In the genomic region with DNA sequence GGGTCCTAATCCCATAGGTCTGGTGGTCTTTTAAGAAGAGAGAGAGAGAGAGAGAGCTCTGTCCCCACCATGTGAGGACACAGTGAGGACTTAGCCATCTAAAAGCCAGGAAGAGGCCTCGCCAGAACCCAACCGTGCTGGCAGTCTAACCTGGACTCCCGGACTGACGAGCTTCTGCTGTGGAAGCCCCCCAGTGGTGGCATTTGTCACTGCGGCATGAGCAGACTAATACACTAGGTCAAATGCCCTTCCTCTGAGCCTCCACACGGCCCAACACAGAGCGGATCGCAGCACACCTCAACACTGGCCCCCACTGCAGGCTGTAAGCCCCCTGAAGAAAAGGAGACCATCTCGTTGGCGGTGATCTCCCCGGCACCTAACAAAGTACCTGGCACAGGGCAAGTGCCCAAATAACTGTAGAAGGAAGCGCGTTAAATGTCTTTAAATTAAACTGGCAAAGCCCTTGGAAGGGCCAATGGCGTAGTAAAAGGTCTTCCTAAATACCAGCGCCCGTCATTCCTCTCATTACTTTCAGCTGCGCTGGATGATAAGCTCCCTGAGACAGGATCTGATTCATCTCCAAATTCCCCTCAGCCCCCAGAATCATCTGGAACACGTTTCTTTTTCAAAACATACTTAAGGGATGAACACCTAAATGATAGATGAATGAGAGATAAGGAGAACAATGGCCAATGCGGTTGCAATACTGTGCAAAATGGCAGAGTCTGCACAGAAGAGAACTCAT, we compare ENCODE assay signal across 8 cellular contexts.
A peak's percentile ranks its signal among the peaks of the same experiment; 100 is the strongest.
DNase-seq lines count a peak whose midpoint lies in the region; ATAC-seq and TF ChIP-seq lines count a peak whose summit lies in the region.

No MANE protein-coding gene starts in this region.

- H3K27ac ChIP-seq in colonic mucosa (no peak overlapping the region), lower lobe of right lung (peak overlapping the region; percentile 2)

- peak; percentile 48 for TF ChIP-seq CTCF in colonic mucosa (IDR thresholded peaks at IDR 0.05)
- TF ChIP-seq CTCF in lower lobe of right lung (IDR thresholded peaks at IDR 0.05) = peak; percentile 66

- H3K9ac ChIP-seq in colonic mucosa (ENCODE audit: low read depth in 2 of 2, low read length in 2 of 2) = no peak overlapping the region

- H3K4me3 ChIP-seq in MG63 (no peak overlapping the region), colonic mucosa (no peak overlapping the region), lower lobe of right lung (no peak overlapping the region)

- H3K9me3 ChIP-seq in MG63 (no peaks in the 10 kb centered on the region), colonic mucosa (no peaks in the 10 kb centered on the region), lower lobe of right lung (no peaks in the 10 kb centered on the region)

- intact Hi-C loops in colonic mucosa (cut with DNase I) = no loop called here
- intact Hi-C loops in lower lobe of right lung (cut with DNase I) = no loop called here

- H3K4me1 ChIP-seq in colonic mucosa = no peaks in the 10 kb centered on the region
- peaks cover 35% of the 10 kb centered on the region for H3K4me1 ChIP-seq in lower lobe of right lung

- DNase-seq in AG08395 (ENCODE audit: low spot score) = peak; percentile 58
- peak; percentile 79 for DNase-seq in MG63
- DNase-seq in activated CD4-positive, alpha-beta T cell treated with anti-CD3 and anti-CD28 coated beads for 1 hour = peak; percentile 57
- peak; percentile 82 for DNase-seq in colonic mucosa
- peak; percentile 83 for DNase-seq in lower lobe of right lung
- DNase-seq in stimulated activated CD8-positive, alpha-beta memory T cell treated with anti-CD3 and anti-CD28 coated beads, Interleukin-12 subunit alpha, Interleukin-12 subunit beta, amount 100 ng/mL, for 24 hours (ENCODE audit: extremely low read depth) = peak; percentile 45

- H3K36me3 ChIP-seq in MG63 (peaks cover 37% of the 10 kb centered on the region), colonic mucosa (no peaks in the 10 kb centered on the region), lower lobe of right lung (peaks cover 5% of the 10 kb centered on the region)

- H3K27me3 ChIP-seq in MG63 (no peaks in the 10 kb centered on the region), colonic mucosa (no peaks in the 10 kb centered on the region), lower lobe of right lung (ENCODE audit: low read depth) (no peaks in the 10 kb centered on the region)

- ATAC-seq in GM18511 (IDR thresholded peaks at IDR 0.05; ENCODE audit: unreplicated experiment) (peak; percentile 72), lower lobe of right lung (peak; percentile 82 to 86), GM19452 (IDR thresholded peaks at IDR 0.05; ENCODE audit: unreplicated experiment) (no peak)
